20 cellular contexts compared by ENCODE assay signal in the genomic region with DNA sequence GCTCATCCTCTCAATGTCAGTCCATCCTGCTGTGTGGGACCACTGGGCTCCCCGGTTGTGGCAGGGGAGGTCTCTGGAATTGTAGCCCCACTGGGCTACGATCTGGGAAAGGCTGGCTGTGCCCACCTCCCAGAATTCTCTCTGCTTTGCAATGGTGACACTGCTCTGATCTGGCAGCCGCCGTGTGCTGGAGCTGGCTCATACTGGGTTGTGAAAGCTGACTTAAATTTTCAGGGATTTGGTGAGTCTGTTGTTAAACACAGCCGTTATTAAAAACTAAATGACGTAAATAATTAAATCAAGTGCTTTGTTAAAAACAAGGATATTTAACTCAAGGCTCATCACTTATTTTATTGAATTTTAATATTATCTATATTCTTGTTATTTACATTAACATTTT.
DNase-seq lines count a peak whose midpoint lies in the region; ATAC-seq and TF ChIP-seq lines count a peak whose summit lies in the region.
"Had no signal": no experiment of that assay in that cellular context is flagged by ENCODE, and none has a peak within 500 bp of the region (broad histone marks: within the 10 kb centered on the region; RNA-seq: fewer than 3 reads in every experiment).

No MANE protein-coding gene starts in this region.

- intact Hi-C loops in CD14-positive monocyte (cut with micrococcal nuclease) = no loop called here

- H3K4me3 Mint-ChIP-seq in CD14-positive monocyte = no peak overlapping the region
- H3K4me3 Mint-ChIP-seq in central memory CD8-positive, alpha-beta T cell = peak overlapping the region; percentile 37
- peak overlapping the region; percentile 77 for H3K4me3 Mint-ChIP-seq in natural killer cell treated with Interleukin-12 subunit alpha and Interleukin-12 subunit beta and Interleukin-15 and Interleukin-18, amount 100 ng/mL, for 72 hours
- H3K4me3 Mint-ChIP-seq: neural progenitor cell had no signal

- H3K9me3 ChIP-seq in GM23248 (ENCODE audit: low read depth) = no peaks in the 10 kb centered on the region
- H3K9me3 ChIP-seq: ascending aorta, gastroesophageal sphincter, mucosa of descending colon, SJCRH30, testis had no signal

- H3K27me3 Mint-ChIP-seq in CD14-positive monocyte (ENCODE audit: low read depth in 3 of 3) = peaks cover 0 to 3% (median 0%) of the 10 kb centered on the region in 3 donors
- no peaks in the 10 kb centered on the region for H3K27me3 Mint-ChIP-seq in central memory CD8-positive, alpha-beta T cell
- no peaks in the 10 kb centered on the region for H3K27me3 Mint-ChIP-seq in natural killer cell treated with Interleukin-12 subunit alpha and Interleukin-12 subunit beta and Interleukin-15 and Interleukin-18, amount 100 ng/mL, for 72 hours
- H3K27me3 Mint-ChIP-seq: progenitor cell of endocrine pancreas had no signal

- no peaks in the 10 kb centered on the region for H4K20me1 ChIP-seq in GM23248 (ENCODE audit: insufficient read depth)

- WGBS in GM23248 (ENCODE audit: low coverage in 1 of 2, low lambda C conversion rate in 2 of 2, missing lambda C conversion rate in 2 of 2), 2 experiments = 5 to 7% methylated on average over 6 of the region's 6 CpGs

- no peaks in the 10 kb centered on the region for H3K9me3 Mint-ChIP-seq in CD14-positive monocyte
- H3K9me3 Mint-ChIP-seq in central memory CD8-positive, alpha-beta T cell = no peaks in the 10 kb centered on the region
- H3K9me3 Mint-ChIP-seq in natural killer cell treated with Interleukin-12 subunit alpha and Interleukin-12 subunit beta and Interleukin-15 and Interleukin-18, amount 100 ng/mL, for 72 hours = no peaks in the 10 kb centered on the region
- H3K9me3 Mint-ChIP-seq: neural progenitor cell had no signal

- H3K27ac ChIP-seq in GM23248 = peak overlapping the region; percentile 87
- H3K27ac ChIP-seq: ascending aorta, gastroesophageal sphincter, neural progenitor cell, SJCRH30, testis had no signal

- no peaks in the 10 kb centered on the region for H3K9me2 ChIP-seq in GM23248 (ENCODE audit: insufficient read depth)

- peak overlapping the region in 5 of 7 donors; percentile 53 to 94 (median 85) for H3K27ac Mint-ChIP-seq in CD14-positive monocyte
- H3K27ac Mint-ChIP-seq in central memory CD8-positive, alpha-beta T cell (ENCODE audit: low read depth) = peak overlapping the region; percentile 85
- peak overlapping the region; percentile 82 to 91 for H3K27ac Mint-ChIP-seq in natural killer cell treated with Interleukin-12 subunit alpha and Interleukin-12 subunit beta and Interleukin-15 and Interleukin-18, amount 100 ng/mL, for 72 hours
- H3K27ac Mint-ChIP-seq: neural progenitor cell, progenitor cell of endocrine pancreas had no signal

- ATAC-seq in central memory CD8-positive, alpha-beta T cell (replicated peaks; ENCODE audit: extremely low read depth, poor library complexity, severe bottlenecking) = no peak
- ATAC-seq in natural killer cell treated with Interleukin-12 subunit alpha and Interleukin-12 subunit beta and Interleukin-15 and Interleukin-18, amount 100 ng/mL, for 72 hours = no peak
- ATAC-seq: gastroesophageal sphincter, mucosa of descending colon had no signal

- no peaks in the 10 kb centered on the region for H3K36me3 ChIP-seq in GM23248 (ENCODE audit: low read depth)
- H3K36me3 ChIP-seq: ascending aorta, neural progenitor cell, SJCRH30 had no signal

- peaks cover 8 to 14% of the 10 kb centered on the region in 2 donors for H3K36me3 Mint-ChIP-seq in CD14-positive monocyte
- peaks cover 3% of the 10 kb centered on the region for H3K36me3 Mint-ChIP-seq in central memory CD8-positive, alpha-beta T cell (ENCODE audit: insufficient read depth)
- no peaks in the 10 kb centered on the region for H3K36me3 Mint-ChIP-seq in natural killer cell treated with Interleukin-12 subunit alpha and Interleukin-12 subunit beta and Interleukin-15 and Interleukin-18, amount 100 ng/mL, for 72 hours
- H3K36me3 Mint-ChIP-seq: neural progenitor cell had no signal

- DNase-seq in CD14-positive monocyte (ENCODE audit: low spot score) (no peak), GM23248 (peak; percentile 84), hepatic stellate cell (ENCODE audit: low spot score) (no peak), COR-L47 (lab: John Stamatoyannopoulos, UW) (no peak), medulla oblongata (ENCODE audit: extremely low spot score) (no peak)
- no peak for DNase-seq in central memory CD8-positive, alpha-beta T cell (ENCODE audit: low spot score in 2 of 2)
- no peak for DNase-seq in natural killer cell treated with Interleukin-12 subunit alpha and Interleukin-12 subunit beta and Interleukin-15 and Interleukin-18, amount 100 ng/mL, for 72 hours (ENCODE audit: low spot score)
- DNase-seq: activated CD8-positive, alpha-beta memory T cell treated with anti-CD3 and anti-CD28 coated beads, Interleukin-2, amount 50 U/mL, for 4 hours; Calu3; caudate nucleus; GOT3; mucosa of descending colon; NCI-H2081; NCI-H446; SJCRH30; testis had no signal

- in situ Hi-C loops in GM23248 (cut with MboI) = no loop called here

- peaks cover 3% of the 10 kb centered on the region; the same call in 1 of the 2 replicates for H3K79me2 ChIP-seq in GM23248 (ENCODE audit: insufficient read depth)

- H2AFZ ChIP-seq in GM23248 = peak overlapping the region; percentile 78
- H2AFZ ChIP-seq: neural progenitor cell had no signal

- H3K9ac ChIP-seq in GM23248 = peak overlapping the region; percentile 81
- H3K9ac ChIP-seq: neural progenitor cell had no signal

- H3K4me3 ChIP-seq in GM23248 = peak overlapping the region; percentile 75; the same call in 1 of the 2 replicates
- H3K4me3 ChIP-seq: gastroesophageal sphincter, mucosa of descending colon, neural progenitor cell, SJCRH30, testis had no signal

- H3K4me1 ChIP-seq in GM23248 (ENCODE audit: insufficient read depth) = peaks cover 24% of the 10 kb centered on the region
- H3K4me1 ChIP-seq: neural progenitor cell, SJCRH30 had no signal

- peak overlapping the region; percentile 97 for H3K4me2 ChIP-seq in GM23248 (ENCODE audit: unreplicated experiment)
- H3K4me2 ChIP-seq: neural progenitor cell had no signal

- H3F3A ChIP-seq in GM23248 (ENCODE audit: insufficient read depth) = peaks cover 23% of the 10 kb centered on the region

- H3K4me1 Mint-ChIP-seq in CD14-positive monocyte = peaks cover 48% of the 10 kb centered on the region
- peaks cover 48% of the 10 kb centered on the region for H3K4me1 Mint-ChIP-seq in central memory CD8-positive, alpha-beta T cell
- peaks cover 56 to 59% of the 10 kb centered on the region in 2 donors for H3K4me1 Mint-ChIP-seq in natural killer cell treated with Interleukin-12 subunit alpha and Interleukin-12 subunit beta and Interleukin-15 and Interleukin-18, amount 100 ng/mL, for 72 hours (ENCODE audit: low read depth in 2 of 2)
- H3K4me1 Mint-ChIP-seq: neural progenitor cell had no signal

- H3K27me3 ChIP-seq in GM23248 (replicated peaks; ENCODE audit: insufficient read depth) = no peaks in the 10 kb centered on the region
- H3K27me3 ChIP-seq: ascending aorta, gastroesophageal sphincter, neural progenitor cell, SJCRH30, testis had no signal

- no peak for TF ChIP-seq CTCF in CD14-positive monocyte (IDR thresholded peaks at IDR 0.05)

Comparison
In these comparisons a context has a peak if more than half of its experiments do, and no peak if none do; other contexts are left out.
1. H3K4me3 Mint-ChIP-seq: peak in central memory CD8-positive, alpha-beta T cell (single experiment) and natural killer cell treated with Interleukin-12 subunit alpha and Interleukin-12 subunit beta and Interleukin-15 and Interleukin-18, amount 100 ng/mL, for 72 hours (single experiment); none in CD14-positive monocyte (0 of 2).
2. Peak in every context shown above with its lines, with median percentiles within 50 percentile points of each other: H3K27ac Mint-ChIP-seq.